In genomic region chr6:135871878-135872277, GRCh38 we compare ENCODE assay signal across 19 cellular contexts. TPM values are rescaled to one million over a fixed set of nuclear protein-coding genes. Genes with fewer than 3 reads are reported as not detected.
DNase-seq lines count a peak whose midpoint lies in the region; ATAC-seq and TF ChIP-seq lines count a peak whose summit lies in the region.
"Had no signal": no experiment of that assay in that cellular context is flagged by ENCODE, and none has a peak within 500 bp of the region (broad histone marks: within the 10 kb centered on the region; RNA-seq: fewer than 3 reads in every experiment).

No MANE protein-coding gene starts in this region.

- H2BK15ac ChIP-seq in mesendoderm (replicated peaks; ENCODE audit: low read depth), result no peak overlapping the region

- H3K56ac ChIP-seq in mesendoderm (ENCODE audit: low read length), result no peak overlapping the region

- H3K18ac ChIP-seq in mesendoderm (ENCODE audit: low read length), result no peak overlapping the region

- H3K27ac ChIP-seq in mesendoderm (ENCODE audit: low read depth, low read length), result no peak overlapping the region
- H3K27ac ChIP-seq: adrenal gland, neural progenitor cell, right lobe of liver had no signal

- H3K4ac ChIP-seq in mesendoderm (ENCODE audit: low read depth, low read length), result no peak overlapping the region

- CTCF ChIA-PET in AG04449 (lab: Yijun Ruan, JAX), result interaction anchor here (1.4 to 1.9 kb wide), 2 partner anchors 166 to 336 kb away, joined by 4 to 6 read pairs; no protein-coding TSS in a partner anchor

- H2AK5ac ChIP-seq in mesendoderm (ENCODE audit: low read length), result no peak overlapping the region

- no peak overlapping the region for H2BK5ac ChIP-seq in mesendoderm (ENCODE audit: low read length)

- H4K5ac ChIP-seq in mesendoderm (ENCODE audit: low read length), result no peak overlapping the region

- no peak for ATAC-seq in HG03196 (IDR thresholded peaks at IDR 0.05; ENCODE audit: unreplicated experiment)
- ATAC-seq: K562, right lobe of liver had no signal

- H3K36me3 ChIP-seq in mesendoderm (ENCODE audit: control insufficient read depth, insufficient read depth, low read length), result no peaks in the 10 kb centered on the region
- H3K36me3 ChIP-seq: adrenal gland, neural progenitor cell, right lobe of liver had no signal

- POLR2A ChIA-PET in AG04449 (lab: Yijun Ruan, JAX), result no interaction called here

- no peak overlapping the region for H4K8ac ChIP-seq in mesendoderm (ENCODE audit: low read depth, low read length)

- H3K4me3 ChIP-seq in AG04449 (ENCODE audit: low read depth, low read length), result no peak overlapping the region
- no peak overlapping the region for H3K4me3 ChIP-seq in cardiac fibroblast (replicated peaks in 1 of 2; ENCODE audit: low read depth in 2 of 2, low read length in 2 of 2)
- H3K4me3 ChIP-seq in mesendoderm (ENCODE audit: low read length), result no peak overlapping the region
- H3K4me3 ChIP-seq: adrenal gland, K562, neural progenitor cell, right lobe of liver had no signal

- H3K9ac ChIP-seq in mesendoderm (ENCODE audit: low read length), result no peak overlapping the region
- H3K9ac ChIP-seq: neural progenitor cell had no signal

- TF ChIP-seq CTCF in AG04449 (IDR thresholded peaks at IDR 0.05; ENCODE audit: insufficient read depth, low read length, missing control alignments), result no peak
- no peak for TF ChIP-seq CTCF in cardiac fibroblast (IDR thresholded peaks at IDR 0.05; ENCODE audit: low read depth, low read length)

- H3K27me3 ChIP-seq in mesendoderm (ENCODE audit: insufficient read depth, low read length, poor library complexity), result no peaks in the 10 kb centered on the region
- H3K27me3 ChIP-seq: adrenal gland, neural progenitor cell, right lobe of liver had no signal

- H3K79me1 ChIP-seq in mesendoderm (ENCODE audit: low read length), result no peaks in the 10 kb centered on the region

- no peak overlapping the region for H2BK120ac ChIP-seq in mesendoderm (ENCODE audit: low read depth, low read length)

- no peak overlapping the region for H3K4me2 ChIP-seq in mesendoderm (ENCODE audit: low read length)
- H3K4me2 ChIP-seq: neural progenitor cell had no signal

- no peak overlapping the region for H3K23ac ChIP-seq in mesendoderm (ENCODE audit: low read length)

- no CpG with 5 or more reads among the region's 1 CpG for WGBS in mesendoderm (ENCODE audit: extremely low coverage, insufficient coverage, low lambda C conversion rate)

- H3K79me2 ChIP-seq in mesendoderm (ENCODE audit: control insufficient read depth, insufficient read depth, low read length), result no peaks in the 10 kb centered on the region

- H3K4me1 ChIP-seq in mesendoderm (ENCODE audit: control insufficient read depth, low read depth, low read length), result no peaks in the 10 kb centered on the region
- H3K4me1 ChIP-seq: adrenal gland, neural progenitor cell, right lobe of liver had no signal

- DNase-seq in AG04449 (ENCODE audit: low read depth, low spot score), result peak; percentile 46
- DNase-seq in HS-27A (ENCODE audit: low read depth), result peak; percentile 51
- DNase-seq in cardiac fibroblast (ENCODE audit: low read depth in 2 of 2), result peak; percentile 65 to 74
- peak; percentile 22 for DNase-seq in mesendoderm
- no peak for DNase-seq in NCI-H2029 treated with DMSO at 0.1 percent for 48 hours (lab: John Stamatoyannopoulos, UW)
- no peak for DNase-seq in NCI-H524 (lab: John Stamatoyannopoulos, UW)
- no peak for DNase-seq in GM19238 (ENCODE audit: insufficient read length, low spot score)
- DNase-seq: adrenal gland; DMS 273 treated with DMSO at 0.1 percent for 48 hours; glutamatergic neuron; mammary epithelial cell; NCI-H1105; NCI-H2171 treated with DMSO at 0.1 percent for 48 hours; right lobe of liver; stimulated activated CD4-positive, alpha-beta T cell treated with anti-CD3 and anti-CD28 coated beads, Interleukin-2, amount 100 ng/mL, for 48 hours; T-helper 1 cell had no signal

RNA-seq across cellular contexts. Expression of gene PDE7B, which starts 20.4 kb away (rescaled TPM):
- 0.03 TPM for polyA plus RNA-seq in mesendoderm (2013, experiment 1 of 2)
- polyA plus RNA-seq in mesendoderm (2013, experiment 2 of 2), result 0.03 TPM
- polyA plus RNA-seq: mammary epithelial cell had no signal

Comparison
In these comparisons a context has a peak if more than half of its experiments do, and no peak if none do; other contexts are left out.
1. DNase-seq: peak in AG04449 (single experiment), HS-27A (single experiment), cardiac fibroblast (2 of 2) and mesendoderm (single experiment); none in NCI-H2029 treated with DMSO at 0.1 percent for 48 hours (single experiment), NCI-H524 (0 of 2) and GM19238 (single experiment).